In the genomic region with DNA sequence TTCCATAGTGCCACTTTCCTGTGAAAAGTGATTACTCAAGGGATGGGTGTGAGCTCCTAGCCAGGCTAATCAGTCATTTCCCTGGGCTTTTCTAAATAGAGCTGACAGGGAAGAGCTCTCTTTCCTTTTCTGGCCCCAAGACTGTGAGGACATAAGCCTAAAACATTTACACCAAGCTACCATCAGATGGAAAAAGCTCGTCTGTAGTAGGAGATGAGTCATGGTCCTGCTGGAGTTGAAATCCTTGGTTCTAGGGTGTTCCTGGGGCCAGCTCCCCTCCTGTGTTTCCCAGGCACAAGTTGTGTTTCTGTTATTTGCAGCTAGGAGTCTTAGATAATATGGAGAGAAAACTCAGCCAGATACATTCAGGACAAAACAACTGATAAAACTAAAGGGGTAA, we compare ENCODE assay signal across 22 cellular contexts. TPM values are rescaled to one million over a fixed set of nuclear protein-coding genes. Genes with fewer than 3 reads are reported as not detected.
DNase-seq lines count a peak whose midpoint lies in the region; ATAC-seq, FAIRE-seq and TF ChIP-seq lines count a peak whose summit lies in the region.
"Had no signal": no experiment of that assay in that cellular context is flagged by ENCODE, and none has a peak within 500 bp of the region (broad histone marks: within the 10 kb centered on the region; RNA-seq: fewer than 3 reads in every experiment).

No MANE protein-coding gene starts in this region.

- H3K27me3 Mint-ChIP-seq in neural crest cell (ENCODE audit: low read depth) (no peaks in the 10 kb centered on the region), endothelial cell (ENCODE audit: unreplicated experiment) (no peaks in the 10 kb centered on the region)
- no peaks in the 10 kb centered on the region for H3K27me3 Mint-ChIP-seq in CD4-positive, alpha-beta T cell
- H3K27me3 Mint-ChIP-seq: activated CD4-positive, alpha-beta memory T cell treated with anti-CD3 and anti-CD28 coated beads, Interleukin-2, amount 10 ng/mL, durations not matched to agents 7 days and 5 days; activated naive CD8-positive, alpha-beta T cell; naive thymus-derived CD8-positive, alpha-beta T cell; progenitor cell of endocrine pancreas had no signal

- TF ChIP-seq CTCF in endothelial cell of umbilical vein (IDR thresholded peaks at IDR 0.05; ENCODE audit: extremely low read depth in 1 of 2, insufficient read depth in 1 of 2, low read depth in 1 of 2, low read length in 2 of 2) = no peak
- no peak for TF ChIP-seq CTCF in neural crest cell (conservative IDR thresholded peaks at IDR 0.05)
- TF ChIP-seq CTCF in CD4-positive, alpha-beta T cell (IDR thresholded peaks at IDR 0.05) = no peak
- no peak for TF ChIP-seq CTCF in endothelial cell (IDR thresholded peaks at IDR 0.05; ENCODE audit: unreplicated experiment)

- H3K36me3 ChIP-seq in endothelial cell of umbilical vein (ENCODE audit: control insufficient read depth in 2 of 2, extremely low read depth in 1 of 2, insufficient read depth in 2 of 2, low read length in 2 of 2) = no peaks in the 10 kb centered on the region
- H3K36me3 ChIP-seq: BLaER1, HAP-1, thoracic aorta, WERI-Rb-1 had no signal

- peak; percentile 2 for DNase-seq in EH (ENCODE audit: low read depth)
- DNase-seq in M059J (ENCODE audit: low read depth) = peak; percentile 84
- DNase-seq in endothelial cell of umbilical vein (ENCODE audit: low read depth, low spot score) = peak; percentile 3
- DNase-seq in neural crest cell (ENCODE audit: low read depth, low spot score) = no peak
- no peak for DNase-seq in CD4-positive, alpha-beta T cell
- no peak for DNase-seq in endothelial cell (ENCODE audit: low spot score)
- no peak for DNase-seq in kidney glomerular epithelial cell (lab: John Stamatoyannopoulos, UW)
- DNase-seq: activated CD4-positive, alpha-beta memory T cell treated with anti-CD3 and anti-CD28 coated beads, Interleukin-2, amount 10 ng/mL, durations not matched to agents 7 days and 5 days; activated T-cell treated with anti-CD3 and anti-CD28 coated beads, Interleukin-2, amount 50 U/mL, for 24 hours; DMS 273 treated with DMSO at 0.1 percent for 48 hours; naive thymus-derived CD8-positive, alpha-beta T cell; NCI-H146; T-cell; WERI-Rb-1 had no signal

- intact Hi-C loops in endothelial cell of umbilical vein (cut with micrococcal nuclease) = loop anchor here (1.0 to 5.0 kb wide), 3 partner anchors 67 to 217 kb away; no protein-coding TSS in a partner anchor
- intact Hi-C loops in CD4-positive, alpha-beta T cell (cut with DNase I, micrococcal nuclease) = no loop called here

- no peak overlapping the region for H3K4me2 ChIP-seq in endothelial cell of umbilical vein (ENCODE audit: insufficient read depth, low read length)
- H3K4me2 ChIP-seq: BLaER1 had no signal

- no peak overlapping the region for H3K4me3 Mint-ChIP-seq in neural crest cell
- no peak overlapping the region for H3K4me3 Mint-ChIP-seq in CD4-positive, alpha-beta T cell
- H3K4me3 Mint-ChIP-seq in endothelial cell (ENCODE audit: unreplicated experiment) = no peak overlapping the region
- H3K4me3 Mint-ChIP-seq: activated CD4-positive, alpha-beta memory T cell treated with anti-CD3 and anti-CD28 coated beads, Interleukin-2, amount 10 ng/mL, durations not matched to agents 7 days and 5 days; activated naive CD8-positive, alpha-beta T cell; activated T-cell treated with anti-CD3 and anti-CD28 coated beads, Interleukin-2, amount 50 U/mL, for 24 hours; naive thymus-derived CD8-positive, alpha-beta T cell; T-cell had no signal

- ATAC-seq in CD4-positive, alpha-beta T cell (ENCODE audit: poor library complexity) = no peak
- ATAC-seq in HG02852 (IDR thresholded peaks at IDR 0.05; ENCODE audit: unreplicated experiment) = no peak
- ATAC-seq: naive thymus-derived CD8-positive, alpha-beta T cell; Right ventricle myocardium inferior; T-cell had no signal

- H3K9ac ChIP-seq in endothelial cell of umbilical vein (replicated peaks; ENCODE audit: extremely low read depth, insufficient read depth, low read length) = no peak overlapping the region
- H3K9ac ChIP-seq: BLaER1 had no signal

- POLR2A ChIA-PET in endothelial cell of umbilical vein (lab: Charles Lee) = no interaction called here
- POLR2A ChIA-PET in CD4-positive, alpha-beta T cell (lab: Charles Lee) = interaction anchor here (0.6 kb wide), 1 partner anchor 228 kb away, joined by 3 read pairs; no protein-coding TSS in a partner anchor

- no peak for TF ChIP-seq POLR2A in endothelial cell of umbilical vein (IDR thresholded peaks at IDR 0.05; ENCODE audit: low read depth, low read length)

- H3K4me1 Mint-ChIP-seq in neural crest cell = no peaks in the 10 kb centered on the region
- H3K4me1 Mint-ChIP-seq in CD4-positive, alpha-beta T cell (ENCODE audit: low read depth) = peaks cover 3% of the 10 kb centered on the region
- no peaks in the 10 kb centered on the region for H3K4me1 Mint-ChIP-seq in endothelial cell (ENCODE audit: unreplicated experiment)

- H3K9me1 ChIP-seq in endothelial cell of umbilical vein (replicated peaks; ENCODE audit: control insufficient read depth, extremely low read depth, insufficient read depth, low read length) = no peaks in the 10 kb centered on the region

- H3K27ac Mint-ChIP-seq in neural crest cell (ENCODE audit: unreplicated experiment) (peak overlapping the region; percentile 12), endothelial cell (ENCODE audit: unreplicated experiment) (no peak overlapping the region)
- no peak overlapping the region for H3K27ac Mint-ChIP-seq in CD4-positive, alpha-beta T cell
- H3K27ac Mint-ChIP-seq: activated CD4-positive, alpha-beta memory T cell treated with anti-CD3 and anti-CD28 coated beads, Interleukin-2, amount 10 ng/mL, durations not matched to agents 7 days and 5 days; activated naive CD8-positive, alpha-beta T cell; activated T-cell treated with anti-CD3 and anti-CD28 coated beads, Interleukin-2, amount 50 U/mL, for 24 hours; naive thymus-derived CD8-positive, alpha-beta T cell; progenitor cell of endocrine pancreas; T-cell had no signal

- H3K27me3 ChIP-seq in endothelial cell of umbilical vein (ENCODE audit: control insufficient read depth in 2 of 2, insufficient read depth in 2 of 2, low read length in 2 of 2) = no peaks in the 10 kb centered on the region
- H3K27me3 ChIP-seq in CD4-positive, alpha-beta T cell (ENCODE audit: control insufficient read depth, insufficient read depth, low read length) = no peaks in the 10 kb centered on the region
- H3K27me3 ChIP-seq: BLaER1 had no signal

- no TSS peak for BruUV-seq in endothelial cell of umbilical vein (replicated peaks; lab: Mats Ljungman, UMichigan)

- no peak for FAIRE-seq in endothelial cell of umbilical vein (lab: Jason Lieb, UNC)

- H3K36me3 Mint-ChIP-seq in neural crest cell (ENCODE audit: low read depth) (peaks cover 3% of the 10 kb centered on the region), endothelial cell (ENCODE audit: low read depth, unreplicated experiment) (no peaks in the 10 kb centered on the region)
- H3K36me3 Mint-ChIP-seq in CD4-positive, alpha-beta T cell (ENCODE audit: low read depth) = no peaks in the 10 kb centered on the region
- H3K36me3 Mint-ChIP-seq: activated naive CD8-positive, alpha-beta T cell; naive thymus-derived CD8-positive, alpha-beta T cell; T-cell had no signal

- H3K4me3 ChIP-seq in endothelial cell of umbilical vein (replicated peaks in 1 of 3; ENCODE audit: insufficient read depth in 1 of 3, low read depth in 1 of 3, low read length in 3 of 3) = no peak overlapping the region
- H3K4me3 ChIP-seq: BLaER1, HAP-1, thoracic aorta had no signal

- no peaks in the 10 kb centered on the region for H3K79me2 ChIP-seq in endothelial cell of umbilical vein (ENCODE audit: control insufficient read depth, insufficient read depth, low read length)

- H3K9me3 Mint-ChIP-seq in neural crest cell = peaks cover 7% of the 10 kb centered on the region
- H3K9me3 Mint-ChIP-seq in CD4-positive, alpha-beta T cell = no peaks in the 10 kb centered on the region
- H3K9me3 Mint-ChIP-seq in endothelial cell (ENCODE audit: unreplicated experiment) = no peaks in the 10 kb centered on the region
- H3K9me3 Mint-ChIP-seq: activated CD4-positive, alpha-beta memory T cell treated with anti-CD3 and anti-CD28 coated beads, Interleukin-2, amount 10 ng/mL, durations not matched to agents 7 days and 5 days; activated T-cell treated with anti-CD3 and anti-CD28 coated beads, Interleukin-2, amount 50 U/mL, for 24 hours; T-cell had no signal

- dilution Hi-C loops in endothelial cell of umbilical vein (cut with MboI; ENCODE audit: extremely low pct_ligation_motif_present, low sequenced_read_pairs) = no loop called here

- CTCF ChIA-PET in endothelial cell of umbilical vein (lab: Charles Lee) = interaction anchor here (1.0 to 2.8 kb wide), 11 partner anchors 10 to 218 kb away, joined by 3 to 60 read pairs (median 5); partner anchors contain the start of gene NDP
- CTCF ChIA-PET in CD4-positive, alpha-beta T cell (lab: Charles Lee) = no interaction called here

- H3K4me1 ChIP-seq in endothelial cell of umbilical vein (ENCODE audit: control insufficient read depth, extremely low read depth, insufficient read depth, low read length) = no peaks in the 10 kb centered on the region
- H3K4me1 ChIP-seq: BLaER1, HAP-1 had no signal

- H3K9me3 ChIP-seq in endothelial cell of umbilical vein (replicated peaks; ENCODE audit: control insufficient read depth, insufficient read depth, low read length) = no peaks in the 10 kb centered on the region
- H3K9me3 ChIP-seq in CD4-positive, alpha-beta T cell (ENCODE audit: control insufficient read depth, low read length) = no peaks in the 10 kb centered on the region
- H3K9me3 ChIP-seq: HAP-1, thoracic aorta had no signal

- H2AFZ ChIP-seq in endothelial cell of umbilical vein (ENCODE audit: low read depth, low read length) = no peak overlapping the region

- no peak overlapping the region for H3K27ac ChIP-seq in endothelial cell of umbilical vein (ENCODE audit: insufficient read depth, low read depth, low read length)
- H3K27ac ChIP-seq in CD4-positive, alpha-beta T cell (ENCODE audit: low read depth, low read length) = no peak overlapping the region
- H3K27ac ChIP-seq: BLaER1, thoracic aorta, WERI-Rb-1 had no signal

- H4K20me1 ChIP-seq in endothelial cell of umbilical vein (replicated peaks; ENCODE audit: control insufficient read depth, extremely low read depth, insufficient read depth, low read length) = no peaks in the 10 kb centered on the region
- H4K20me1 ChIP-seq: BLaER1 had no signal

RNA-seq across cellular contexts. Expression of gene NDP, which starts 52.4 kb away (rescaled TPM):
- 29.2 and 39.7 TPM in 2 replicates for total RNA-seq in M059J (2014; rRNA removed; shearing (Covaris generic))
- total RNA-seq in endothelial cell of umbilical vein (0.60 TPM in 1 of 2 replicates, not detected in the other), neural crest cell (4.2 and 4.3 TPM in 2 replicates), endothelial cell (ENCODE audit: unreplicated experiment) (not detected)
- polyA plus RNA-seq in endothelial cell of umbilical vein = 0.14 and 0.58 TPM in 2 replicates
- polyA plus RNA-seq in endothelial cell of umbilical vein (2011; cell fraction: cytosol; rRNA removed) = 0.21 and 0.49 TPM in 2 replicates
- polyA plus RNA-seq in endothelial cell of umbilical vein (2011; cell fraction: nucleus; rRNA removed) = 0.10 and 0.20 TPM in 2 replicates
- 0.62 TPM in 1 of 2 replicates, not detected in the other for polyA plus RNA-seq in endothelial cell of umbilical vein (2012)
- polyA minus RNA-seq in endothelial cell of umbilical vein = not detected in 2 replicates
- not detected for polyA minus RNA-seq in endothelial cell of umbilical vein (2011; cell fraction: cytosol; rRNA and poly(A)+ RNA removed)
- polyA minus RNA-seq in endothelial cell of umbilical vein (2011; cell fraction: nucleus; rRNA and poly(A)+ RNA removed) = not detected in 2 replicates
- not detected for total RNA-seq in CD4-positive, alpha-beta T cell
- total RNA-seq: activated CD4-positive, alpha-beta memory T cell treated with anti-CD3 and anti-CD28 coated beads, Interleukin-2, amount 10 ng/mL, durations not matched to agents 7 days and 5 days; lung microvascular endothelial cell; naive thymus-derived CD8-positive, alpha-beta T cell; progenitor cell of endocrine pancreas; Right ventricle myocardium inferior; T-cell had no signal
- polyA plus RNA-seq: naive thymus-derived CD8-positive, alpha-beta T cell had no signal

Comparison
In these comparisons a context has a peak if more than half of its experiments do, and no peak if none do; other contexts are left out.
1. DNase-seq: peak in EH (single experiment), M059J (single experiment) and endothelial cell of umbilical vein (single experiment); none in neural crest cell (single experiment), CD4-positive, alpha-beta T cell (0 of 10), endothelial cell (single experiment) and kidney glomerular epithelial cell (single experiment).